ENCODE assay signal across 15 cellular contexts in genomic region chr9:132908635-132909034, GRCh38. TPM values are rescaled to one million over a fixed set of nuclear protein-coding genes. Genes with fewer than 3 reads are reported as not detected.
"Had no signal": no experiment of that assay in that cellular context is flagged by ENCODE, and none has a peak within 500 bp of the region (broad histone marks: within the 10 kb centered on the region; RNA-seq: fewer than 3 reads in every experiment).

No MANE protein-coding gene starts in this region.

- H3K9me3 ChIP-seq: gastrocnemius medialis, SK-N-SH, thyroid gland, uterus had no signal

- H3K27ac ChIP-seq: cardiac muscle cell, coronary artery, epithelial cell of prostate, gastrocnemius medialis, parathyroid adenoma, thyroid gland, uterus had no signal

- ATAC-seq: gastrocnemius medialis had no signal

- DNase-seq: activated CD4-positive, alpha-beta memory T cell treated with anti-CD3 and anti-CD28 coated beads for 36 hours; activated T-cell treated with anti-CD3 and anti-CD28 coated beads for 4 hours; effector CD8-positive, alpha-beta T cell; gastrocnemius medialis; retina; SK-N-SH; stimulated activated CD4-positive, alpha-beta T cell treated with anti-CD3 and anti-CD28 coated beads, Interleukin-4, amount 100 ng/mL, for 1 hour; stimulated activated CD8-positive, alpha-beta memory T cell treated with anti-CD3 and anti-CD28 coated beads, Interleukin-4, amount 100 ng/mL, for 48 hours; thyroid gland; uterus had no signal

- H3K27me3 Mint-ChIP-seq: activated CD4-positive, alpha-beta memory T cell treated with anti-CD3 and anti-CD28 coated beads for 36 hours had no signal

- H3K9me3 Mint-ChIP-seq: activated CD4-positive, alpha-beta memory T cell treated with anti-CD3 and anti-CD28 coated beads for 36 hours; T-helper 1 cell treated with Interleukin-12 subunit alpha and Interleukin-12 subunit beta and Interleukin-4 antibody, amounts not matched to agents 30 μg/mL and 1 μg/mL, for 36 hours had no signal

- H3K27me3 ChIP-seq: cardiac muscle cell, gastrocnemius medialis, thyroid gland, uterus had no signal

- H3K4me3 Mint-ChIP-seq: activated CD4-positive, alpha-beta memory T cell treated with anti-CD3 and anti-CD28 coated beads for 36 hours; T-helper 1 cell treated with Interleukin-12 subunit alpha and Interleukin-12 subunit beta and Interleukin-4 antibody, amounts not matched to agents 30 μg/mL and 1 μg/mL, for 36 hours had no signal

- H3K27ac Mint-ChIP-seq: activated CD4-positive, alpha-beta memory T cell treated with anti-CD3 and anti-CD28 coated beads for 36 hours; T-helper 1 cell treated with Interleukin-12 subunit alpha and Interleukin-12 subunit beta and Interleukin-4 antibody, amounts not matched to agents 30 μg/mL and 1 μg/mL, for 36 hours had no signal

RNA-seq across cellular contexts. Expression of gene AK8, which starts 30.6 kb away (rescaled TPM):
- total RNA-seq: gastrocnemius medialis had no signal
